Comparison of ENCODE assay signal across 8 cellular contexts in genomic region chr16:75471723-75472634, GRCh38. TPM values are rescaled to one million over a fixed set of nuclear protein-coding genes. Genes with fewer than 3 reads are reported as not detected.
DNase-seq lines count a peak whose midpoint lies in the region; ATAC-seq and TF ChIP-seq lines count a peak whose summit lies in the region.

No MANE protein-coding gene starts in this region.

- H3K27ac ChIP-seq in DND-41 (ENCODE audit: low read length) (no peak overlapping the region), OCI-LY3 (ENCODE audit: low read length) (no peak overlapping the region)

- H3K27me3 ChIP-seq in DND-41 (ENCODE audit: insufficient read depth, low read length, poor library complexity): no peaks in the 10 kb centered on the region
- peaks cover 1% of the 10 kb centered on the region; the same call in 1 of the 2 replicates for H3K27me3 ChIP-seq in OCI-LY3 (ENCODE audit: low read depth, low read length)

- H3K4me2 ChIP-seq in DND-41 (ENCODE audit: insufficient read depth, low read length): no peak overlapping the region
- no peak overlapping the region for H3K4me2 ChIP-seq in OCI-LY3 (ENCODE audit: low read length)

- H3K4me1 ChIP-seq in DND-41 (ENCODE audit: insufficient read depth, low read length) (no peaks in the 10 kb centered on the region), OCI-LY3 (ENCODE audit: low read length) (no peaks in the 10 kb centered on the region)

- no peaks in the 10 kb centered on the region for H3K9me3 ChIP-seq in DND-41 (ENCODE audit: insufficient read depth, low read length, severe bottlenecking)
- no peaks in the 10 kb centered on the region for H3K9me3 ChIP-seq in OCI-LY3 (ENCODE audit: insufficient read depth, low read length)

- H3K4me3 ChIP-seq in DND-41 (ENCODE audit: low read depth in 1 of 2, low read length in 2 of 2): no peak overlapping the region
- no peak overlapping the region for H3K4me3 ChIP-seq in OCI-LY3 (ENCODE audit: low read length)
- no peak overlapping the region for H3K4me3 ChIP-seq in astrocyte of the spinal cord (ENCODE audit: low read depth, low read length)

- peak; percentile 78 for ATAC-seq in DND-41 (ENCODE audit: insufficient read depth, low read depth)
- ATAC-seq in GM19455 (IDR thresholded peaks at IDR 0.05; ENCODE audit: unreplicated experiment): peak; percentile 86
- peak; percentile 94 for ATAC-seq in sciatic nerve

- no peak overlapping the region for H2AFZ ChIP-seq in DND-41 (ENCODE audit: low read depth, low read length)
- H2AFZ ChIP-seq in OCI-LY3 (ENCODE audit: low read depth, low read length): no peak overlapping the region

- DNase-seq in DND-41 (peak; percentile 37), HT1080 (ENCODE audit: low read depth) (peak; percentile 53), astrocyte of the spinal cord (ENCODE audit: low read depth, low spot score) (peak; percentile 63), hypothalamus (lab: John Stamatoyannopoulos, UW) (peak in 36 of 51 donors; percentile 8 to 79 (median 42)), sciatic nerve (ENCODE audit: low spot score) (peak; percentile 66)
- no peak for DNase-seq in activated CD4-positive, CD25-positive, alpha-beta regulatory T cell treated with anti-CD3 and anti-CD28 coated beads, Interleukin-2, amount 50 U/mL, for 72 hours

- no peaks in the 10 kb centered on the region for H4K20me1 ChIP-seq in DND-41 (ENCODE audit: insufficient read depth, low read length)
- H4K20me1 ChIP-seq in OCI-LY3 (ENCODE audit: insufficient read depth, low read length): no peaks in the 10 kb centered on the region

- H3K79me2 ChIP-seq in DND-41 (ENCODE audit: insufficient read depth, low read length): no peaks in the 10 kb centered on the region
- no peaks in the 10 kb centered on the region for H3K79me2 ChIP-seq in OCI-LY3 (ENCODE audit: low read length)

- intact Hi-C loops in sciatic nerve (cut with DNase I): no loop called here

- in situ Hi-C loops in astrocyte of the spinal cord (cut with HindIII; ENCODE audit: low sequenced_read_pairs): no loop called here

- H3K9ac ChIP-seq in DND-41 (ENCODE audit: low read depth, low read length): no peak overlapping the region
- no peak overlapping the region for H3K9ac ChIP-seq in OCI-LY3 (ENCODE audit: low read length)

- H3K36me3 ChIP-seq in DND-41 (ENCODE audit: insufficient read depth, low read length): no peaks in the 10 kb centered on the region
- H3K36me3 ChIP-seq in OCI-LY3 (replicated peaks; ENCODE audit: low read depth, low read length): no peaks in the 10 kb centered on the region

- TF ChIP-seq CTCF in DND-41 (IDR thresholded peaks at IDR 0.05; ENCODE audit: borderline replicate concordance, extremely low read depth, low read length, poor library complexity, severe bottlenecking) (peak; percentile 78), OCI-LY3 (IDR thresholded peaks at IDR 0.05; ENCODE audit: low read depth, low read length) (peak; percentile 84), astrocyte of the spinal cord (IDR thresholded peaks at IDR 0.05; ENCODE audit: low read depth, low read length) (peak; percentile 79)

RNA-seq across cellular contexts. Expression of gene TMEM170A, which starts 7.5 kb away (rescaled TPM):
- 15.3 and 18.9 TPM in 2 replicates for total RNA-seq in HT1080 (2014; rRNA removed; shearing (Covaris generic))
- polyA plus RNA-seq in HT1080 (2015; cell fraction: cytosol; rRNA removed): 16.0 and 16.2 TPM in 2 replicates
- polyA plus RNA-seq in HT1080 (2015; cell fraction: nucleus; rRNA removed): 16.0 and 18.7 TPM in 2 replicates
- total RNA-seq in sciatic nerve: 29.8 TPM

RNA-seq across cellular contexts. Expression of gene CHST6, which starts 23.3 kb away (rescaled TPM):
- not detected in 2 replicates for total RNA-seq in HT1080 (2014; rRNA removed; shearing (Covaris generic))
- not detected in 2 replicates for polyA plus RNA-seq in HT1080 (2015; cell fraction: cytosol; rRNA removed)
- not detected in 2 replicates for polyA plus RNA-seq in HT1080 (2015; cell fraction: nucleus; rRNA removed)
- 0.58 TPM for total RNA-seq in sciatic nerve

RNA-seq across cellular contexts. Expression of gene CFDP1, which starts 38.7 kb away (rescaled TPM):
- 24.7 and 24.8 TPM in 2 replicates for total RNA-seq in HT1080 (2014; rRNA removed; shearing (Covaris generic))
- 52.5 and 57.4 TPM in 2 replicates for polyA plus RNA-seq in HT1080 (2015; cell fraction: cytosol; rRNA removed)
- polyA plus RNA-seq in HT1080 (2015; cell fraction: nucleus; rRNA removed): 15.7 and 32.6 TPM in 2 replicates
- total RNA-seq in sciatic nerve: 73.7 TPM
